1 cellular context compared by ENCODE assay signal in genomic region chr7:76403780-76404494, GRCh38.
TF ChIP-seq lines count a peak whose summit lies in the region.

No MANE protein-coding gene starts in this region.

TF ChIP-seq in GM12878, 131 proteins besides CTCF, POLR2A, EP300 and RAD21:
- TF ChIP-seq TCF3 (IDR thresholded peaks at IDR 0.05; ENCODE audit: borderline replicate concordance, insufficient read depth, low read depth, low read length) (no peak), SPI1 (IDR thresholded peaks at IDR 0.05; ENCODE audit: borderline replicate concordance, insufficient read depth, low read depth, low read length) (peak; percentile 99), CUX1 (IDR thresholded peaks at IDR 0.05; ENCODE audit: insufficient replicate concordance, low read depth, low read length) (no peak), ZBTB33 (IDR thresholded peaks at IDR 0.05) (no peak), IRF5 (IDR thresholded peaks at IDR 0.05; ENCODE audit: borderline replicate concordance) (no peak), NFYA (IDR thresholded peaks at IDR 0.05; ENCODE audit: borderline replicate concordance, low read depth, low read length) (no peak), PAX5 (IDR thresholded peaks at IDR 0.05; ENCODE audit: borderline replicate concordance, low read depth, low read length) (no peak), MTA2 (IDR thresholded peaks at IDR 0.05; ENCODE audit: low read depth) (no peak), SREBF2 (IDR thresholded peaks at IDR 0.05; ENCODE audit: low read length) (no peak), MXI1 (IDR thresholded peaks at IDR 0.05; ENCODE audit: low read depth, low read length) (no peak), NFXL1 (IDR thresholded peaks at IDR 0.05; ENCODE audit: borderline replicate concordance) (peak; percentile 65; the same call in 1 of the 2 replicates), RELB (IDR thresholded peaks at IDR 0.05; ENCODE audit: low read depth) (peak; percentile 49; the same call in 1 of the 2 replicates), EED (IDR thresholded peaks at IDR 0.05; ENCODE audit: low read depth) (peak; percentile 57), RUNX3 (IDR thresholded peaks at IDR 0.05; ENCODE audit: low read length) (no peak), DPF2 (IDR thresholded peaks at IDR 0.05) (0 out of 2 replicates have a peak, but pooled peaks have one; percentile 36), IKZF2 (IDR thresholded peaks at IDR 0.05) (peak; percentile 71 to 75; a peak in 3 of 4 replicates), TBL1XR1 (IDR thresholded peaks at IDR 0.05; ENCODE audit: low read depth, low read length) (no peak), IKZF1 (conservative IDR thresholded peaks at IDR 0.05) (peak; percentile 69), CREB1 (IDR thresholded peaks at IDR 0.05; ENCODE audit: low read depth) (no peak), GATAD2B (conservative IDR thresholded peaks at IDR 0.05; ENCODE audit: low read depth) (no peak)
